21 cellular contexts compared by ENCODE assay signal in the genomic region with DNA sequence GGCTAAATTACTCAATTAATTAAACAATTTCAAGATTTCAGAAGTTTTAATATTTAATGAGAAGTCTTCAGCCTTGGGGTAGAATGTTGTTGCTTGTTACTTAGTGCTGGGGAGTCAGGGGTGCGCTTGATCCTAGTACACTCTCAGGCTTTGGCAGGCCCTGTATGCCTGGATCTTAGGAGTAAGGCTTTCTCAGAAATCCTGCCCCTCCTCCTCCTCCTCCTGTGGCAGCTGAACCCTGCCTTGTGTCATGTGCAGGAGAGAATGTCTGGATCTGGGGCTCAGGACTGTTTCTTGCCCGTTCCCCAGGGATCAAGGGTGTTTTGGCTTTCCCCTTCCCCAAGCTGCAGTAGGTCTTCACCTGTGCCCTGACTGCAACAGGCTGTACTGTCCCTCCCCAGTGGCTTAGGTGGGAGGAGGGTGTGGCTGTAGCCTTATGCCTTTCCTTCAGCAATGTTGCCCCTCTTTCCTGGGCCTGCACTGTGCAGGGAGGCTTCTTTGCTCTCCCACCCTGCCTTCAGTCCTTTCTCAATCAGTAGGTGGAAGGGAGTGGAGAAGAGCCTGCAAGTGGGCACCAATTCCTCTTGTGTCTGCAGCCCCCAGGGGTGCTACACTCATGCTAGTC.
"Had no signal": no experiment of that assay in that cellular context is flagged by ENCODE, and none has a peak within 500 bp of the region (broad histone marks: within the 10 kb centered on the region; RNA-seq: fewer than 3 reads in every experiment).

No MANE protein-coding gene starts in this region.

- H3K4me3 ChIP-seq: body of pancreas, prostate gland, right atrium auricular region, suprapubic skin, upper lobe of left lung had no signal

- H3K36me3 ChIP-seq: prostate gland, right atrium auricular region, suprapubic skin, upper lobe of left lung had no signal

- H3K4me3 Mint-ChIP-seq: activated CD4-positive, alpha-beta memory T cell treated with anti-CD3 and anti-CD28 coated beads, Interleukin-2, amount 10 ng/mL, durations not matched to agents 7 days and 5 days; activated CD8-positive, alpha-beta memory T cell treated with anti-CD3 and anti-CD28 coated beads, Interleukin-2, amount 10 ng/mL, durations not matched to agents 7 days and 5 days; activated naive CD8-positive, alpha-beta T cell; stimulated activated naive CD8-positive, alpha-beta T cell treated with anti-CD3 and anti-CD28 coated beads, Interleukin-15, amount 100 ng/mL, for 72 hours had no signal

- DNase-seq: activated CD4-positive, alpha-beta memory T cell treated with anti-CD3 and anti-CD28 coated beads, Interleukin-2, amount 10 ng/mL, durations not matched to agents 7 days and 5 days; activated CD4-positive, alpha-beta T cell treated with anti-CD3 and anti-CD28 coated beads for 48 hours; activated CD4-positive, CD25-positive, alpha-beta regulatory T cell; activated CD8-positive, alpha-beta memory T cell treated with anti-CD3 and anti-CD28 coated beads, Interleukin-2, amount 10 ng/mL, durations not matched to agents 7 days and 5 days; body of pancreas; caudate nucleus; foreskin keratinocyte; glutamatergic neuron; hypothalamus; kidney; mammary epithelial cell; stimulated activated CD4-positive, alpha-beta T cell treated with anti-CD3 and anti-CD28 coated beads, Interleukin-2, amount 100 ng/mL, for 24 hours; stimulated activated naive CD8-positive, alpha-beta T cell treated with anti-CD3 and anti-CD28 coated beads, Interleukin-15, amount 100 ng/mL, for 72 hours; T-helper 1 cell; T-helper 9 cell; upper lobe of left lung had no signal

- H3K27me3 ChIP-seq: body of pancreas, foreskin keratinocyte, right atrium auricular region, suprapubic skin, upper lobe of left lung had no signal

- H3K27ac ChIP-seq: body of pancreas, foreskin keratinocyte, prostate gland, right atrium auricular region, suprapubic skin, upper lobe of left lung had no signal

- H3K4me1 ChIP-seq: body of pancreas, foreskin keratinocyte, prostate gland, right atrium auricular region, suprapubic skin had no signal

- H3K27me3 Mint-ChIP-seq: activated CD4-positive, alpha-beta memory T cell treated with anti-CD3 and anti-CD28 coated beads, Interleukin-2, amount 10 ng/mL, durations not matched to agents 7 days and 5 days; activated CD8-positive, alpha-beta memory T cell treated with anti-CD3 and anti-CD28 coated beads, Interleukin-2, amount 10 ng/mL, durations not matched to agents 7 days and 5 days; activated naive CD8-positive, alpha-beta T cell; stimulated activated naive CD8-positive, alpha-beta T cell treated with anti-CD3 and anti-CD28 coated beads, Interleukin-15, amount 100 ng/mL, for 72 hours had no signal

- H3K27ac Mint-ChIP-seq: activated CD4-positive, alpha-beta memory T cell treated with anti-CD3 and anti-CD28 coated beads, Interleukin-2, amount 10 ng/mL, durations not matched to agents 7 days and 5 days; activated CD8-positive, alpha-beta memory T cell treated with anti-CD3 and anti-CD28 coated beads, Interleukin-2, amount 10 ng/mL, durations not matched to agents 7 days and 5 days; activated naive CD8-positive, alpha-beta T cell; stimulated activated naive CD8-positive, alpha-beta T cell treated with anti-CD3 and anti-CD28 coated beads, Interleukin-15, amount 100 ng/mL, for 72 hours had no signal

- ATAC-seq: activated CD8-positive, alpha-beta memory T cell treated with anti-CD3 and anti-CD28 coated beads, Interleukin-2, amount 10 ng/mL, durations not matched to agents 7 days and 5 days; body of pancreas; foreskin keratinocyte; left lobe of liver; stimulated activated naive CD8-positive, alpha-beta T cell treated with anti-CD3 and anti-CD28 coated beads, Interleukin-15, amount 100 ng/mL, for 72 hours had no signal
